Comparison of ENCODE assay signal across 14 cellular contexts in genomic region chrX:130179579-130180215, GRCh38. TPM values are rescaled to one million over a fixed set of nuclear protein-coding genes. Genes with fewer than 3 reads are reported as not detected.
DNase-seq lines count a peak whose midpoint lies in the region; ATAC-seq, FAIRE-seq and TF ChIP-seq lines count a peak whose summit lies in the region.
"Had no signal": no experiment of that assay in that cellular context is flagged by ENCODE, and none has a peak within 500 bp of the region (broad histone marks: within the 10 kb centered on the region; RNA-seq: fewer than 3 reads in every experiment).

No MANE protein-coding gene starts in this region.

- peak; percentile 23 for FAIRE-seq in bronchial epithelial cell (lab: Jason Lieb, UNC)

- H3K36me3 Mint-ChIP-seq in naive thymus-derived CD8-positive, alpha-beta T cell: peaks cover 0 to 13% (median 0%) of the 10 kb centered on the region in 3 donors

- DNase-seq in activated CD8-positive, alpha-beta memory T cell treated with anti-CD3 and anti-CD28 coated beads for 24 hours: peak; percentile 33
- DNase-seq in activated CD8-positive, alpha-beta memory T cell treated with anti-CD3 and anti-CD28 coated beads, Interleukin-2, amount 50 U/mL, for 4 hours: no peak
- DNase-seq in NCI-H2227 treated with DMSO at 0.1 percent for 48 hours (lab: John Stamatoyannopoulos, UW) (peak; percentile 71), bronchial epithelial cell (ENCODE audit: low read depth) (no peak), NCI-H1048 (lab: John Stamatoyannopoulos, UW) (no peak)
- DNase-seq in naive thymus-derived CD8-positive, alpha-beta T cell: peak in 7 of 10 donors; percentile 23 to 64 (median 39)
- DNase-seq: aorta, MG63, NCI-H526, SHP77, upper lobe of right lung had no signal

- H3K27ac Mint-ChIP-seq in naive thymus-derived CD8-positive, alpha-beta T cell: peak overlapping the region; percentile 87 to 99 (median 94)

- no peaks in the 10 kb centered on the region for H3K9me3 Mint-ChIP-seq in naive thymus-derived CD8-positive, alpha-beta T cell

- H3K27me3 ChIP-seq in bronchial epithelial cell (ENCODE audit: control insufficient read depth, insufficient read depth, low read length): no peaks in the 10 kb centered on the region
- H3K27me3 ChIP-seq: MG63, upper lobe of right lung had no signal

- H3K27me3 Mint-ChIP-seq in naive thymus-derived CD8-positive, alpha-beta T cell: no peaks in the 10 kb centered on the region

- peak; percentile 77 to 91 for ATAC-seq in naive thymus-derived CD8-positive, alpha-beta T cell
- ATAC-seq in GM21786 (IDR thresholded peaks at IDR 0.05; ENCODE audit: unreplicated experiment) (no peak), GM18909 (IDR thresholded peaks at IDR 0.05; ENCODE audit: poor library complexity, unreplicated experiment) (no peak)
- ATAC-seq: upper lobe of right lung had no signal

- TF ChIP-seq CTCF in bronchial epithelial cell (IDR thresholded peaks at IDR 0.05; ENCODE audit: insufficient read depth, low read length, severe bottlenecking): no peak

- no peak overlapping the region for H3K4me3 ChIP-seq in bronchial epithelial cell (ENCODE audit: low read depth, low read length)
- H3K4me3 ChIP-seq: MG63, upper lobe of right lung had no signal

- peak overlapping the region; percentile 36 to 69 (median 60) for H3K4me3 Mint-ChIP-seq in naive thymus-derived CD8-positive, alpha-beta T cell

- H3K36me3 ChIP-seq in bronchial epithelial cell (ENCODE audit: control insufficient read depth, insufficient read depth, low read length): no peaks in the 10 kb centered on the region
- H3K36me3 ChIP-seq: MG63, upper lobe of right lung had no signal

- POLR2A ChIA-PET in naive thymus-derived CD8-positive, alpha-beta T cell (lab: Charles Lee): no interaction called here

- H3K4me1 Mint-ChIP-seq in naive thymus-derived CD8-positive, alpha-beta T cell: peaks cover 12 to 73% (median 47%) of the 10 kb centered on the region in 4 donors

RNA-seq across cellular contexts. Expression of gene RAB33A, which starts 7.9 kb away (rescaled TPM):
- 0.13 and 0.26 TPM in 2 replicates for total RNA-seq in bronchial epithelial cell
- total RNA-seq in naive thymus-derived CD8-positive, alpha-beta T cell: 10 to 100 TPM; 14.5 to 16.7 TPM
- polyA plus RNA-seq in naive thymus-derived CD8-positive, alpha-beta T cell: 10 to 100 TPM; 10.6 to 21.1 (median 10.9) TPM
- total RNA-seq: G401 had no signal

RNA-seq across cellular contexts. Expression of gene AIFM1, which starts 14.1 kb away (rescaled TPM):
- 23.8 and 26.6 TPM in 2 replicates for total RNA-seq in bronchial epithelial cell
- 10 to 100 TPM; 25.1 to 26.3 TPM for total RNA-seq in naive thymus-derived CD8-positive, alpha-beta T cell
- 10 to 100 TPM; 27.8 to 36.9 (median 32.8) TPM for polyA plus RNA-seq in naive thymus-derived CD8-positive, alpha-beta T cell

Comparison
In these comparisons a context has a peak if more than half of its experiments do, and no peak if none do; other contexts are left out.
1. DNase-seq: peak in activated CD8-positive, alpha-beta memory T cell treated with anti-CD3 and anti-CD28 coated beads for 24 hours (single experiment), NCI-H2227 treated with DMSO at 0.1 percent for 48 hours (single experiment) and naive thymus-derived CD8-positive, alpha-beta T cell (7 of 10); none in activated CD8-positive, alpha-beta memory T cell treated with anti-CD3 and anti-CD28 coated beads, Interleukin-2, amount 50 U/mL, for 4 hours (single experiment), bronchial epithelial cell (single experiment) and NCI-H1048 (single experiment).
2. ATAC-seq: peak in naive thymus-derived CD8-positive, alpha-beta T cell (2 of 2); none in GM21786 (single experiment) and GM18909 (single experiment).
3. RNA of gene RAB33A, which starts 7.9 kb away (total RNA-seq): 14.5 to 16.7 TPM in naive thymus-derived CD8-positive, alpha-beta T cell; 0.13 to 0.26 TPM in bronchial epithelial cell; every median in the first group is over 10 times any median in the second.